15 cellular contexts compared by ENCODE assay signal in the genomic region with DNA sequence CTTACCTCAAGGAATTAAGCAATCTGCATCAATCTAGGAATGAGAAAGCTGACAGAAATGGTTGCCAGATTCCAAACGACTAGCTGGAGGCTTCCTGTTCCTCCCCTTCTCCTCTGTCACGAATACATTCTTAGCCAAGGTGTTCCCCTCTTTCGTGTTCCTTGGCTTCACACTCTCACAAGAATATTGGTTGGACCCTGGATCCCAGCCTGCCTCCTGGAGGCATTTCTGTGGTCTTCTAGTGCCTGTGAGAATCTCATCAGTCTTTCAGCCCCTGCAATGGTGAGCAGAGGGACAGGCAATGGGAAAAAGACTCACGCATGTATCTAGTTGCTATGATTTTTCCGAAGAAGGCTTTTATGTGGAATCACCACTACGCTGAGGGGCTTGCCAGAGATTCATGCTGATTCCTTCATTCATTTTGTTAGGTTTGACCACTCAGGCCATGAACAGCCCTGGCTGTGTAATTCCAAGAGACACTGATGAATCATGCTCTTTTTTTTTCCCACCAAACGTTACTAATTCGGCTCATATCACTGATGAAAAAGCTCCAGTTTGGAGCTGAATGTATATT. TPM values are rescaled to one million over a fixed set of nuclear protein-coding genes. Genes with fewer than 3 reads are reported as not detected.
DNase-seq lines count a peak whose midpoint lies in the region; ATAC-seq and TF ChIP-seq lines count a peak whose summit lies in the region.
"Had no signal": no experiment of that assay in that cellular context is flagged by ENCODE, and none has a peak within 500 bp of the region (broad histone marks: within the 10 kb centered on the region; RNA-seq: fewer than 3 reads in every experiment).

No MANE protein-coding gene starts in this region.

- in situ Hi-C loops in Caki2 (cut with HindIII; ENCODE audit: low pct_unique_long_range_greater_than_20kb, low sequenced_read_pairs), result loop anchor here (10.0 kb wide), 1 partner anchor 157 kb away; no protein-coding TSS in a partner anchor

- POLR2A ChIA-PET in RWPE1 (lab: Yijun Ruan, JAX; ENCODE audit: low non-redundant PET) (interaction anchor here (0.6 kb wide), 1 partner anchor 617 kb away, joined by 10 read pairs; no protein-coding TSS in a partner anchor), GM10248 (lab: Yijun Ruan, JAX) (no interaction called here)

- peaks cover 7% of the 10 kb centered on the region for H3K36me3 Mint-ChIP-seq in nephron (ENCODE audit: low read depth)

- H3K4me3 ChIP-seq in MG63, result no peak overlapping the region
- H3K4me3 ChIP-seq in cardiac fibroblast (replicated peaks in 1 of 2; ENCODE audit: low read depth in 2 of 2, low read length in 2 of 2), result no peak overlapping the region
- H3K4me3 ChIP-seq: pancreas had no signal

- ATAC-seq in GM19324 (IDR thresholded peaks at IDR 0.05; ENCODE audit: low FRiP score, unreplicated experiment), result no peak
- ATAC-seq: activated CD4-positive, CD25-positive, alpha-beta regulatory T cell treated with anti-CD3 and anti-CD28 coated beads, Interleukin-2, amount 50 U/mL, for 24 hours; pancreas had no signal

- H3K36me3 ChIP-seq in MG63, result peaks cover 17% of the 10 kb centered on the region
- H3K36me3 ChIP-seq: pancreas had no signal

- H3K9me3 Mint-ChIP-seq in nephron, result no peaks in the 10 kb centered on the region
- H3K9me3 Mint-ChIP-seq: activated T-cell treated with anti-CD3 and anti-CD28 coated beads, Interleukin-2, amount 50 U/mL, for 24 hours; dendritic cell treated with granulocyte-macrophage colony-stimulating factor and Interleukin-4, amounts not matched to agents 40 ng/mL and 50 ng/mL, for 4 days had no signal

- peak overlapping the region; percentile 58 to 90 (median 84) for H3K27ac Mint-ChIP-seq in nephron
- H3K27ac Mint-ChIP-seq: activated T-cell treated with anti-CD3 and anti-CD28 coated beads, Interleukin-2, amount 50 U/mL, for 24 hours; dendritic cell treated with granulocyte-macrophage colony-stimulating factor and Interleukin-4, amounts not matched to agents 40 ng/mL and 50 ng/mL, for 4 days had no signal

- no peaks in the 10 kb centered on the region for H3K27me3 ChIP-seq in MG63
- H3K27me3 ChIP-seq: pancreas had no signal

- peak; percentile 77 for DNase-seq in Caki2 (ENCODE audit: low read depth)
- DNase-seq in MG63, result peak; percentile 55
- peak; percentile 40 to 68 for DNase-seq in cardiac fibroblast (ENCODE audit: low read depth in 2 of 2)
- no peak for DNase-seq in RWPE1 (ENCODE audit: low spot score)
- no peak for DNase-seq in effector CD4-positive, alpha-beta T cell
- DNase-seq in GM10248 (ENCODE audit: extremely low spot score), result no peak
- DNase-seq: activated T-cell treated with anti-CD3 and anti-CD28 coated beads, Interleukin-2, amount 50 U/mL, for 24 hours; NCI-H1048; OCI-M1; pancreas; T-helper 1 cell had no signal

- H3K9me3 ChIP-seq in MG63, result no peaks in the 10 kb centered on the region
- H3K9me3 ChIP-seq: pancreas had no signal

- peak overlapping the region; percentile 78 to 84 (median 82) for H3K4me3 Mint-ChIP-seq in nephron
- H3K4me3 Mint-ChIP-seq: activated T-cell treated with anti-CD3 and anti-CD28 coated beads, Interleukin-2, amount 50 U/mL, for 24 hours; dendritic cell treated with granulocyte-macrophage colony-stimulating factor and Interleukin-4, amounts not matched to agents 40 ng/mL and 50 ng/mL, for 4 days had no signal

- CTCF ChIA-PET in RWPE1 (lab: Yijun Ruan, JAX), result interaction anchor here (0.6 to 0.7 kb wide), 3 partner anchors 13 to 209 kb away, joined by 3 read pairs; no protein-coding TSS in a partner anchor
- CTCF ChIA-PET in GM10248 (lab: Yijun Ruan, JAX), result interaction anchor here (1.2 to 3.1 kb wide), 6 partner anchors 8 to 102 kb away, joined by 3 to 13 read pairs (median 4); no protein-coding TSS in a partner anchor

- H3K27me3 Mint-ChIP-seq in nephron (ENCODE audit: low read depth), result peaks cover 4% of the 10 kb centered on the region

- TF ChIP-seq CTCF in cardiac fibroblast (IDR thresholded peaks at IDR 0.05; ENCODE audit: low read depth, low read length), result no peak
- no peak for TF ChIP-seq CTCF in nephron (IDR thresholded peaks at IDR 0.05; ENCODE audit: unreplicated experiment in 3 of 3)
- no peak for TF ChIP-seq CTCF in RWPE1 (conservative IDR thresholded peaks at IDR 0.05; ENCODE audit: low read depth)
- no peak for TF ChIP-seq CTCF in GM10248 (IDR thresholded peaks at IDR 0.05; ENCODE audit: control extremely low read depth, extremely low read depth, low read depth, missing control alignments)

- peaks cover 42% of the 10 kb centered on the region for H3K4me1 Mint-ChIP-seq in nephron

- no peak overlapping the region for H3K27ac ChIP-seq in RWPE1
- H3K27ac ChIP-seq: pancreas had no signal

RNA-seq across cellular contexts. Expression of gene P3H2, which starts 1.6 kb away (rescaled TPM):
- 152 and 185 TPM in 2 replicates for total RNA-seq in Caki2 (2014; rRNA removed; shearing (Covaris generic); ENCODE audit: low replicate concordance)
- 233 and 357 TPM in 2 replicates for total RNA-seq in MG63 (2014; rRNA removed; shearing (Covaris generic); ENCODE audit: low replicate concordance)

Comparison
In these comparisons a context has a peak if more than half of its experiments do, and no peak if none do; other contexts are left out.
1. DNase-seq: peak in Caki2 (single experiment), MG63 (single experiment) and cardiac fibroblast (2 of 2); none in RWPE1 (single experiment), effector CD4-positive, alpha-beta T cell (single experiment) and GM10248 (single experiment).